ENCODE assay signal across 8 cellular contexts in the genomic region with DNA sequence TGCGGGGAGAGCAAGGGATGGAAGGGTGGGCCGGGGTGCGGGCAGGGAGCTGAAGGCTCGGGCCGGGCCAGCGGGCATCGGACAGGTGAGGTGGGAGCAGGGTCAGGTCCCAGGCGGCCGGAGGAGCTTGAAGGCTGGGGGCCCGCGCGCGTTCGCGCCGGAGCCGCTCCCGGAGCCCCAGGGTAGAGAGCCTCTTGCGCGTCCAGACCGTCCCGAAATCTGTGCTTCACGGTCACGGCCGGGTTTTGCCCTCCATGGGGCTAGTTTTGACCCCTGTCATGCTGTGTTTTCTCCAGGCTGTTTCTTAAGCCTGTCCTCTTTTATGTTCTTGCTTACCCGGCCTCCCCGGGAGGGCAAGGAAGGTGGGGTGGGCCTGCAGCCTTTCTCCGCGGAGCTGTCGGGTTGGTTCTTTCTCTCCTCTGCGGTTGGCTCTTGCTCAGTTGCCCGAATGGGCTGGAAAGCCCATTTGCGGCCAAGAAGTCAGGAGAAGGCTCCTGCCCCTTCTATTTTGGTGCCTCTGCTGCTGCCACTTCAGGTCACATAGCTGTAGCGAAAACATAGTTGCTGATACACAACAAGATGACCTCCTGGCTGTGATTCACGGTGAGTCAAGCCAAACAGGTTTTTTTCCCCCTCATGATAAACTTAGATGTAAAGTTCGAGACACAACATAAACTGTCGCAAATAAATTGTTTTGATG. TPM values are rescaled to one million over a fixed set of nuclear protein-coding genes. Genes with fewer than 3 reads are reported as not detected.
DNase-seq lines count a peak whose midpoint lies in the region; ATAC-seq, FAIRE-seq and TF ChIP-seq lines count a peak whose summit lies in the region.

No MANE protein-coding gene starts in this region.

- no peak for FAIRE-seq in pancreas (lab: Jason Lieb, UNC)

- peak overlapping the region; percentile 94 for H3K4me3 Mint-ChIP-seq in activated naive CD8-positive, alpha-beta T cell

- peak; percentile 30 for DNase-seq in NCI-H345 (lab: John Stamatoyannopoulos, UW)
- DNase-seq in NCI-H345 treated with DMSO at 0.1 percent for 48 hours (lab: John Stamatoyannopoulos, UW; ENCODE audit: unreplicated experiment): no peak
- DNase-seq in MG63: peak; percentile 19
- DNase-seq in heart left ventricle: peak; percentile 54 to 74 (median 65)
- DNase-seq in pancreas: peak in 5 of 6 donors; percentile 14 to 72 (median 28)
- no peak for DNase-seq in NCI-H1436 (lab: John Stamatoyannopoulos, UW)

- peaks cover 3% of the 10 kb centered on the region for H3K36me3 Mint-ChIP-seq in activated naive CD8-positive, alpha-beta T cell

- TF ChIP-seq POLR2A in heart left ventricle (IDR thresholded peaks at IDR 0.05): peak in 1 of 2 donors; percentile 19

- H3K9me3 ChIP-seq in MG63 (no peaks in the 10 kb centered on the region), heart left ventricle (no peaks in the 10 kb centered on the region), pancreas (no peaks in the 10 kb centered on the region)

- ATAC-seq in HG02571 (IDR thresholded peaks at IDR 0.05; ENCODE audit: unreplicated experiment) (peak; percentile 44), heart left ventricle (peak; percentile 77 to 90 (median 80)), pancreas (peak; percentile 62 to 80 (median 73))

- H3K4me1 ChIP-seq in heart left ventricle: peaks cover 0 to 49% (median 16%) of the 10 kb centered on the region in 12 donors
- peaks cover 0 to 16% (median 13%) of the 10 kb centered on the region in 3 donors for H3K4me1 ChIP-seq in pancreas

- no peak for TF ChIP-seq CTCF in heart left ventricle (IDR thresholded peaks at IDR 0.05)
- TF ChIP-seq CTCF in pancreas (IDR thresholded peaks at IDR 0.05): no peak

- H3K27me3 ChIP-seq in MG63 (no peaks in the 10 kb centered on the region), heart left ventricle (no peaks in the 10 kb centered on the region), pancreas (no peaks in the 10 kb centered on the region)

- no peaks in the 10 kb centered on the region for H3K9me3 Mint-ChIP-seq in activated naive CD8-positive, alpha-beta T cell (ENCODE audit: low read depth)

- H3K4me3 ChIP-seq in MG63: peak overlapping the region; percentile 90
- H3K4me3 ChIP-seq in heart left ventricle: peak overlapping the region; percentile 76 to 97 (median 90)
- peak overlapping the region; percentile 80 to 99 (median 86) for H3K4me3 ChIP-seq in pancreas

- peak overlapping the region; percentile 83 to 97 (median 92) for H3K27ac ChIP-seq in heart left ventricle
- H3K27ac ChIP-seq in pancreas: peak overlapping the region; percentile 40 to 72 (median 55)

- H3K4me1 Mint-ChIP-seq in activated naive CD8-positive, alpha-beta T cell (ENCODE audit: low read depth): peaks cover 41% of the 10 kb centered on the region

- H3K27me3 Mint-ChIP-seq in activated naive CD8-positive, alpha-beta T cell: peaks cover 2% of the 10 kb centered on the region

- 2 to 4% (median 2%) methylated on average over 26 to 37 of the region's 37 CpGs for WGBS in heart left ventricle, 4 donors
- 1 to 2% methylated on average over 22 to 37 of the region's 37 CpGs for WGBS in pancreas, 2 donors

- H3K36me3 ChIP-seq in MG63: no peaks in the 10 kb centered on the region
- H3K36me3 ChIP-seq in heart left ventricle: no peaks in the 10 kb centered on the region
- H3K36me3 ChIP-seq in pancreas: no peaks in the 10 kb centered on the region

- H3K27ac Mint-ChIP-seq in activated naive CD8-positive, alpha-beta T cell: peak overlapping the region; percentile 84

- intact Hi-C loops in heart left ventricle (cut with DNase I) (loop anchor here in 8 of 10 donors (1.0 to 10.0 kb wide), 6 partner anchors 37 to 68 kb away; partner anchors contain the start of genes TFAM (in 5 of the 8), CISD1 (in 2 of the 8) and IPMK (in 2 of the 8)), pancreas (cut with DNase I) (no loop called here)

RNA-seq across cellular contexts. Expression of gene UBE2D1, which starts 0.7 kb away (rescaled TPM):
- total RNA-seq in MG63 (2014; rRNA removed; shearing (Covaris generic); ENCODE audit: low replicate concordance): 10.4 and 23.6 TPM in 2 replicates
- total RNA-seq in heart left ventricle (10 to 100 TPM; 30.8 to 84.2 (median 51.1) TPM), pancreas (1 to 10 TPM; 2.5 to 8.9 (median 2.9) TPM)
- polyA plus RNA-seq in heart left ventricle (10 to 100 TPM; 16.9 to 44.9 TPM), pancreas (1 to 10 TPM; 2.9 to 6.2 TPM)

RNA-seq across cellular contexts. Expression of gene TFAM, which starts 49.8 kb away (rescaled TPM):
- 27.1 and 35.8 TPM in 2 replicates for total RNA-seq in MG63 (2014; rRNA removed; shearing (Covaris generic); ENCODE audit: low replicate concordance)
- total RNA-seq in heart left ventricle (10 to 100 TPM; 13.0 to 33.8 (median 21.2) TPM), pancreas (10 to 100 TPM in 5 of 6 donors, 1 to 10 TPM in 1; 8.7 to 17.1 (median 13.5) TPM)
- polyA plus RNA-seq in heart left ventricle (10 to 100 TPM in 1 of 2 donors, 1 to 10 TPM in 1; 4.6 to 18.8 TPM), pancreas (1 to 10 TPM; 2.1 to 5.8 TPM)

Comparison
In these comparisons a context has a peak if more than half of its experiments do, and no peak if none do; other contexts are left out.
1. DNase-seq: peak in NCI-H345 (single experiment), MG63 (single experiment), heart left ventricle (5 of 5) and pancreas (5 of 6); none in NCI-H345 treated with DMSO at 0.1 percent for 48 hours (single experiment) and NCI-H1436 (single experiment).
2. intact Hi-C loops: an anchor here in heart left ventricle (1.0 to 10.0 kb wide); none called in pancreas.
3. Peak in every context shown above with its lines, with median percentiles within 50 percentile points of each other: ATAC-seq and H3K4me3 ChIP-seq.